In the genomic region with DNA sequence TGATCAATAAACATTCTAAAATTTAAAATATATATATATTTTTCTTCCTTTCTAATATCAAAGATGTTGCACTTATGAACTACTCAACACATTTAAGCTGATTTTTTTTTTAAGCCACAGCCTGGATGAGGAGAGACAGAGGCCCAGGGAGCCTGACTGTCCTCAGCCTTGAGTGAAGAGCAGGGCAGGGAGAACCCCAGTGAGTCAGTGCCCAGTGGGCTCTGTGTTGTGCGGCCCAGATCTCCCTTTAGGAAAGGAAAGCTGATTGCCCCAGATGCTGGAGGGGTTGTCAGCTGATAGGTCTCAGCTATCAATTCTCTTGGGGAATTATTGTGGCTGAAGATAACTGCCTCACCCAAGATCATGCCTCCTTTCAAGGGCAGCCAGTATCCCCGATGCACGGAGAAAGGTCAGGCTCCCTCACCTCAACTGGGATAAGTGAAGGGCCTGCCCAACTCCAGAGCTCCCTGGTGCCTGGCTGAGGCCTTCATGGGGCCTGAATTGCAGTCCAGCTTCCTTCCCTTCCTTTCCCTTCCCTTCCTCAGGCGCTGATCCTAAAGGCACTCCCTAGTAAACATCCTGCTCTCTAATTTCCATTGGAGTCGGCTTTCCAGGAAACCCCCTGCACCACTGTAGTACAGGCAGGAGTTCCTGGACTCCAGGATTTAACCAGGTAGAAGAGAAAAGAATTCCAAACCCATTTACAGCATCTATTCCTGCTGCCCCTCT, we compare ENCODE assay signal across 18 cellular contexts.
DNase-seq lines count a peak whose midpoint lies in the region; ATAC-seq and FAIRE-seq lines count a peak whose summit lies in the region.
"Had no signal": no experiment of that assay in that cellular context is flagged by ENCODE, and none has a peak within 500 bp of the region (broad histone marks: within the 10 kb centered on the region; RNA-seq: fewer than 3 reads in every experiment).

No MANE protein-coding gene starts in this region.

- FAIRE-seq in frontal cortex (lab: Jason Lieb, UNC): no peak
- FAIRE-seq: A549, GM12892 had no signal

- peaks cover 14% of the 10 kb centered on the region for H3K4me1 ChIP-seq in BLaER1
- H3K4me1 ChIP-seq: A549 had no signal

- DNase-seq in NCI-H69 (lab: John Stamatoyannopoulos, UW): peak; percentile 1
- DNase-seq in caudate nucleus (lab: John Stamatoyannopoulos, UW): no peak
- DNase-seq in myocyte (ENCODE audit: low read depth): peak; percentile 41
- no peak for DNase-seq in frontal cortex (ENCODE audit: low spot score in 2 of 2)
- DNase-seq in dedifferentiated amniotic fluid mesenchymal stem cell (ENCODE audit: extremely low spot score): no peak
- DNase-seq: C1 segment of cervical spinal cord, DMS79, H9, KBM-7, NCI-H1694 treated with DMSO at 0.1 percent for 48 hours, NCI-H226, NCI-H524, PC-9 had no signal

- H4K20me1 ChIP-seq in BLaER1: no peaks in the 10 kb centered on the region

- H3K36me3 ChIP-seq in BLaER1: no peaks in the 10 kb centered on the region

- no peaks in the 10 kb centered on the region for H3K27me3 ChIP-seq in BLaER1

- peak overlapping the region; percentile 47 for H3K4me2 ChIP-seq in BLaER1
- H3K4me2 ChIP-seq: A549, PC-9 had no signal

- H3K27ac ChIP-seq in BLaER1 (no peak overlapping the region), caudate nucleus (ENCODE audit: low read depth, low read length) (peak overlapping the region; percentile 1)
- H3K27ac ChIP-seq: A549, PC-9 had no signal

- ATAC-seq in GM19467 (IDR thresholded peaks at IDR 0.05; ENCODE audit: unreplicated experiment): no peak
- ATAC-seq in HG03196 (IDR thresholded peaks at IDR 0.05; ENCODE audit: unreplicated experiment): no peak
- ATAC-seq: A549 had no signal

- no peak overlapping the region for H3K4me3 ChIP-seq in BLaER1
- H3K4me3 ChIP-seq: A549, PC-9 had no signal

- H3K9me3 ChIP-seq in BLaER1: peaks cover 22% of the 10 kb centered on the region

- no peak overlapping the region for H3K9ac ChIP-seq in BLaER1

Comparison
In these comparisons a context has a peak if more than half of its experiments do, and no peak if none do; other contexts are left out.
1. DNase-seq: peak in NCI-H69 (single experiment) and myocyte (single experiment); none in caudate nucleus (0 of 61), frontal cortex (0 of 2) and dedifferentiated amniotic fluid mesenchymal stem cell (single experiment).